Comparison of ENCODE assay signal across 26 cellular contexts in genomic region chr14:79082883-79083282, GRCh38.
"Had no signal": no experiment of that assay in that cellular context is flagged by ENCODE, and none has a peak within 500 bp of the region (broad histone marks: within the 10 kb centered on the region; RNA-seq: fewer than 3 reads in every experiment).

No MANE protein-coding gene starts in this region.

- H3K4me1 ChIP-seq: suprapubic skin, testis, thyroid gland, tibial nerve, transverse colon, upper lobe of left lung, upper lobe of right lung, uterus, vagina had no signal

- H3K27me3 ChIP-seq: stomach, testis, thyroid gland, tibial artery, tibial nerve, transverse colon, upper lobe of left lung, upper lobe of right lung, uterus, vagina had no signal

- H3K36me3 ChIP-seq: stomach, suprapubic skin, thoracic aorta, thyroid gland, tibial artery, tibial nerve, transverse colon, upper lobe of left lung, upper lobe of right lung, uterus, vagina had no signal

- DNase-seq: stimulated activated CD4-positive, alpha-beta T cell treated with anti-CD3 and anti-CD28 coated beads, Interleukin-2, amount 100 ng/mL, for 48 hours; stimulated activated CD4-positive, alpha-beta T cell treated with anti-CD3 and anti-CD28 coated beads, Interleukin-4, amount 100 ng/mL, for 1 hour; stimulated activated CD4-positive, alpha-beta T cell treated with anti-CD3 and anti-CD28 coated beads, Interleukin-4, amount 100 ng/mL, for 24 hours; stimulated activated CD4-positive, alpha-beta T cell treated with anti-CD3 and anti-CD28 coated beads, Interleukin-4, amount 100 ng/mL, for 4 hours; stimulated activated CD8-positive, alpha-beta memory T cell treated with anti-CD3 and anti-CD28 coated beads, Interleukin-4, amount 100 ng/mL, for 48 hours; stimulated activated naive B cell treated with anti-CD40 and anti-IgM and Interleukin-4, amounts not matched to agents 10 μg/mL and 1 μg/mL and 100 μg/mL, for 72 hours; stimulated activated naive CD4-positive, alpha-beta T cell; stimulated activated naive CD4-positive, alpha-beta T cell treated with Interleukin-2 at 50 U/mL for 16 hours; stimulated activated naive CD8-positive, alpha-beta T cell treated with anti-CD3 and anti-CD28 coated beads, Interleukin-15, amount 100 ng/mL, for 72 hours; stimulated activated naive CD8-positive, alpha-beta T cell treated with anti-CD3 and anti-CD28 coated beads, Interleukin-15, Interleukin-2, amounts not matched to agents 100 U/mL and 50 U/mL, for 24 hours; stomach; substantia nigra; testis; thyroid gland; tibial artery; transverse colon; trophoblast cell; upper lobe of left lung; upper lobe of right lung; uterus had no signal

- H3K4me3 ChIP-seq: stomach, suprapubic skin, testis, thoracic aorta, thyroid gland, tibial artery, tibial nerve, transverse colon, upper lobe of left lung, upper lobe of right lung, uterus, vagina had no signal

- H3K9me3 ChIP-seq: stomach, suprapubic skin, testis, thoracic aorta, thyroid gland, tibial artery, tibial nerve, transverse colon, upper lobe of left lung, upper lobe of right lung, uterus, vagina had no signal

- ATAC-seq: stimulated activated effector memory CD8-positive, alpha-beta T cell treated with anti-CD3 and anti-CD28 coated beads, Interleukin-12 subunit alpha, Interleukin-12 subunit beta, amount 100 ng/mL, for 72 hours; stimulated activated memory B cell treated with anti-CD40 and anti-IgM and Interleukin-4, amounts not matched to agents 10 μg/mL and 1 μg/mL and 100 μg/mL, for 72 hours; stimulated activated naive B cell treated with anti-CD40 and anti-IgM and Interleukin-4, amounts not matched to agents 10 μg/mL and 1 μg/mL and 100 μg/mL, for 72 hours; stimulated activated naive CD8-positive, alpha-beta T cell treated with anti-CD3 and anti-CD28 coated beads, Interleukin-15, amount 100 ng/mL, for 72 hours; stimulated activated naive CD8-positive, alpha-beta T cell treated with anti-CD3 and anti-CD28 coated beads, Interleukin-15, Interleukin-2, amounts not matched to agents 100 U/mL and 50 U/mL, for 24 hours; upper lobe of right lung had no signal

- H3K27ac ChIP-seq: stomach, suprapubic skin, testis, thoracic aorta, thyroid gland, tibial artery, tibial nerve, transverse colon, upper lobe of left lung, upper lobe of right lung, uterus, vagina had no signal
